In genomic region chr6:63058601-63059000, GRCh38 we compare ENCODE assay signal across 26 cellular contexts.
DNase-seq lines count a peak whose midpoint lies in the region; ATAC-seq, FAIRE-seq and TF ChIP-seq lines count a peak whose summit lies in the region.
"Had no signal": no experiment of that assay in that cellular context is flagged by ENCODE, and none has a peak within 500 bp of the region (broad histone marks: within the 10 kb centered on the region; RNA-seq: fewer than 3 reads in every experiment).

No MANE protein-coding gene starts in this region.

- CTCF ChIA-PET in H1 (lab: Charles Lee; ENCODE audit: partially characterized antibody) (no interaction called here), PC-9 (lab: Charles Lee) (no interaction called here)

- no peak overlapping the region for H3K18ac ChIP-seq in H1 (ENCODE audit: extremely low read depth, low read length)

- no peaks in the 10 kb centered on the region for H3K79me2 ChIP-seq in H1 (ENCODE audit: control insufficient read depth in 1 of 2, insufficient read depth in 2 of 2, low read length in 2 of 2)
- no peaks in the 10 kb centered on the region for H3K79me2 ChIP-seq in PC-9 (ENCODE audit: low read depth)

- no peak for TF ChIP-seq RAD21 in H1 (IDR thresholded peaks at IDR 0.05 in 1 of 2, conservative IDR thresholded peaks at IDR 0.05 in 1 of 2; ENCODE audit: low read depth in 2 of 2, low read length in 2 of 2)

- H3K4me3 ChIP-seq in H1 (ENCODE audit: extremely low read depth in 1 of 4, insufficient read depth in 2 of 4, low read depth in 3 of 4, low read length in 4 of 4) (no peak overlapping the region), PC-9 (no peak overlapping the region)
- H3K4me3 ChIP-seq: ovary, thoracic aorta had no signal

- ATAC-seq in HG03457 (IDR thresholded peaks at IDR 0.05; ENCODE audit: unreplicated experiment) (no peak), GM18505 (IDR thresholded peaks at IDR 0.05; ENCODE audit: unreplicated experiment) (no peak)
- ATAC-seq: left ventricle myocardium superior; naive thymus-derived CD4-positive, alpha-beta T cell had no signal

- H2BK5ac ChIP-seq in H1 (ENCODE audit: low read depth, low read length) = no peak overlapping the region

- no peaks in the 10 kb centered on the region for H3F3A ChIP-seq in PC-9 (ENCODE audit: insufficient read depth, low read depth)

- H4K91ac ChIP-seq in H1 (replicated peaks; ENCODE audit: insufficient read length, low read length) = no peak overlapping the region

- 46% methylated on average over 2 of the region's 2 CpGs; no CpG with 5 or more reads in 1 of the 2 experiments for WGBS in H1 (ENCODE audit: extremely low coverage in 1 of 2, insufficient coverage in 1 of 2, insufficient read length in 1 of 2, insufficient replicate concordance in 2 of 2, low coverage in 1 of 2, low lambda C conversion rate in 2 of 2, missing lambda C conversion rate in 1 of 2), 2 experiments

- no peak overlapping the region for H3K4ac ChIP-seq in H1 (replicated peaks; ENCODE audit: insufficient read length, low read depth, low read length)

- H3K27me3 ChIP-seq in H1 (replicated peaks in 1 of 4; ENCODE audit: control insufficient read depth in 3 of 4, extremely low read depth in 1 of 4, insufficient read depth in 3 of 4, low read length in 3 of 4) (no peaks in the 10 kb centered on the region), PC-9 (ENCODE audit: insufficient read depth, low read depth) (no peaks in the 10 kb centered on the region)
- H3K27me3 ChIP-seq: ovary had no signal

- no peaks in the 10 kb centered on the region for H3K79me1 ChIP-seq in H1 (ENCODE audit: low read depth, low read length)

- H4K8ac ChIP-seq in H1 (ENCODE audit: extremely low read depth, insufficient read depth, low read length) = no peak overlapping the region

- DNase-seq in ELF-1 (ENCODE audit: low read depth, low spot score) (peak; percentile 41), KBM-7 (peak; percentile 70), OCI-M1 (lab: John Stamatoyannopoulos, UW) (peak; percentile 88), H1 (ENCODE audit: low read depth in 1 of 2, low spot score in 2 of 2) (no peak), PC-9 (no peak), substantia nigra (lab: John Stamatoyannopoulos, UW) (no peak)
- DNase-seq: activated CD4-positive, alpha-beta T cell treated with anti-CD3 and anti-CD28 coated beads, Interleukin-2, amount 50 U/mL, for 4 hours; activated naive CD4-positive, alpha-beta T cell treated with anti-CD3 and anti-CD28 coated beads, Interleukin-2, amount 50 U/mL, for 16 hours; C1 segment of cervical spinal cord; Caco-2; effector memory CD4-positive, alpha-beta T cell; foreskin fibroblast; HCEC 1CT; IMR-90; left ventricle myocardium superior; naive thymus-derived CD4-positive, alpha-beta T cell; NCI-H146; ovary; SHP77; stimulated activated CD4-positive, alpha-beta T cell treated with anti-CD3 and anti-CD28 coated beads, Interleukin-4, amount 100 ng/mL, for 4 hours; stimulated activated naive CD4-positive, alpha-beta T cell treated with Interleukin-2 at 50 U/mL for 16 hours; WERI-Rb-1 had no signal

- peak; percentile 74 for FAIRE-seq in H1 (lab: Jason Lieb, UNC)
- FAIRE-seq: bronchial epithelial cell had no signal

- no peaks in the 10 kb centered on the region for H3K23me2 ChIP-seq in H1 (ENCODE audit: low read depth, low read length)

- H3K14ac ChIP-seq in H1 (ENCODE audit: insufficient read length) = no peak overlapping the region

- TF ChIP-seq CTCF in H1 (IDR thresholded peaks at IDR 0.05; ENCODE audit: control extremely low read depth in 1 of 3, insufficient read depth in 1 of 3, low read depth in 1 of 3, low read length in 3 of 3) = no peak
- no peak for TF ChIP-seq CTCF in PC-9 (conservative IDR thresholded peaks at IDR 0.05)

- no peak overlapping the region for H2BK20ac ChIP-seq in H1 (ENCODE audit: low read length)

- POLR2A ChIA-PET in H1 (lab: Charles Lee; ENCODE audit: partially characterized antibody) (no interaction called here), PC-9 (lab: Charles Lee; ENCODE audit: unreplicated experiment) (no interaction called here)

- no peak overlapping the region for H2BK12ac ChIP-seq in H1 (ENCODE audit: low read depth, low read length)

- TF ChIP-seq POLR2A in H1 (IDR thresholded peaks at IDR 0.05; ENCODE audit: control extremely low read depth in 1 of 2, low read depth in 2 of 2, low read length in 2 of 2) (no peak), GM18505 (IDR thresholded peaks at IDR 0.05; ENCODE audit: borderline replicate concordance, extremely low read depth, insufficient read depth, insufficient read length) (no peak)

- H3K9me2 ChIP-seq in PC-9 (ENCODE audit: insufficient read depth) = no peaks in the 10 kb centered on the region; the same call in 1 of the 2 replicates

- H4K5ac ChIP-seq in H1 (ENCODE audit: insufficient read length, low read depth, low read length) = no peak overlapping the region

- H2AFZ ChIP-seq in H1 (ENCODE audit: low read length) (peak overlapping the region; percentile 99), PC-9 (no peak overlapping the region)

- BruUV-seq in PC-9 (replicated peaks; lab: Mats Ljungman, UMichigan) = no TSS peak

- H3K23ac ChIP-seq in H1 (ENCODE audit: insufficient read length) = no peak overlapping the region

- intact Hi-C loops in PC-9 (cut with micrococcal nuclease; ENCODE audit: unreplicated experiment) = no loop called here

- H3K4me2 ChIP-seq in H1 (ENCODE audit: insufficient read depth in 1 of 2, low read depth in 2 of 2, low read length in 2 of 2) (peak overlapping the region in 1 of 2 experiments; percentile 7; a peak in 1 of 4 replicates), PC-9 (no peak overlapping the region)

- no peak overlapping the region for H2AK5ac ChIP-seq in H1 (ENCODE audit: low read depth, low read length)

- H3K9me3 ChIP-seq in H1 (ENCODE audit: insufficient read depth in 2 of 2, low read depth in 1 of 2, low read length in 1 of 2) (peaks cover 9 to 15% of the 10 kb centered on the region in 2 experiments), PC-9 (ENCODE audit: insufficient read depth, low read depth) (no peaks in the 10 kb centered on the region)
- H3K9me3 ChIP-seq: Caco-2, ovary, thoracic aorta had no signal

- H2BK15ac ChIP-seq in H1 (ENCODE audit: low read length) = no peak overlapping the region

- H3K36me3 ChIP-seq in H1 (ENCODE audit: control insufficient read depth in 2 of 4, insufficient read depth in 4 of 4, low read length in 3 of 4) (no peaks in the 10 kb centered on the region), PC-9 (ENCODE audit: low read depth) (no peaks in the 10 kb centered on the region)
- H3K36me3 ChIP-seq: ovary, thoracic aorta, WERI-Rb-1 had no signal

- in situ Hi-C loops in KBM-7 (cut with MboI; ENCODE audit: low pct_unique_long_range_greater_than_20kb, low sequenced_read_pairs) = no loop called here

- no peaks in the 10 kb centered on the region for H4K20me1 ChIP-seq in H1 (replicated peaks in 1 of 2; ENCODE audit: control insufficient read depth in 1 of 2, insufficient read depth in 2 of 2, low read length in 2 of 2)
- no peaks in the 10 kb centered on the region for H4K20me1 ChIP-seq in PC-9 (ENCODE audit: insufficient read depth)

- no peak overlapping the region for H3K27ac ChIP-seq in H1 (ENCODE audit: low read depth, low read length)
- H3K27ac ChIP-seq in PC-9 = no peak overlapping the region
- H3K27ac ChIP-seq in substantia nigra (ENCODE audit: low read depth, low read length, poor library complexity, severe bottlenecking) = no peak overlapping the region
- H3K27ac ChIP-seq: ovary, thoracic aorta, WERI-Rb-1 had no signal

- TF ChIP-seq EP300 in H1 (IDR thresholded peaks at IDR 0.05; ENCODE audit: borderline replicate concordance in 1 of 2, low read depth in 2 of 2, low read length in 2 of 2) = no peak

- no peak overlapping the region for H3K56ac ChIP-seq in H1 (replicated peaks; ENCODE audit: insufficient read length, low read depth, low read length)

- H3K4me1 ChIP-seq in H1 (replicated peaks in 1 of 4; ENCODE audit: control insufficient read depth in 3 of 4, insufficient read depth in 4 of 4, low read length in 3 of 4) (no peaks in the 10 kb centered on the region), PC-9 (replicated peaks; ENCODE audit: insufficient read depth) (no peaks in the 10 kb centered on the region)
- H3K4me1 ChIP-seq: Caco-2 had no signal

- no peak overlapping the region for H3K9ac ChIP-seq in H1 (replicated peaks in 1 of 4; ENCODE audit: extremely low read depth in 1 of 4, low read depth in 3 of 4, low read length in 3 of 4)

- H2BK120ac ChIP-seq in H1 (replicated peaks; ENCODE audit: low read depth, low read length) = no peak overlapping the region

TF ChIP-seq in H1, 55 proteins besides CTCF, POLR2A, EP300 and RAD21:
- TF ChIP-seq PHF8 (conservative IDR thresholded peaks at IDR 0.05; ENCODE audit: low read depth, low read length) (no peak), SIX5 (IDR thresholded peaks at IDR 0.05; ENCODE audit: low read depth, low read length) (peak; percentile 64), BCL11A (IDR thresholded peaks at IDR 0.05; ENCODE audit: low read depth in 2 of 2, low read length in 2 of 2) (no peak), YY1 (IDR thresholded peaks at IDR 0.05; ENCODE audit: low read depth, low read length) (peak; percentile 75; the same call in 1 of the 2 replicates), CEBPB (IDR thresholded peaks at IDR 0.05; ENCODE audit: low read depth, low read length) (peak; percentile 45; the same call in 1 of the 2 replicates), SIN3A (conservative IDR thresholded peaks at IDR 0.05 in 1 of 2, IDR thresholded peaks at IDR 0.05 in 1 of 2; ENCODE audit: low read depth in 1 of 2, low read length in 2 of 2) (no peak), CBX8 (IDR thresholded peaks at IDR 0.05; ENCODE audit: borderline replicate concordance, low read depth, low read length) (no peak)

Comparison
In these comparisons a context has a peak if more than half of its experiments do, and no peak if none do; other contexts are left out.
1. DNase-seq: peak in ELF-1 (single experiment), KBM-7 (single experiment) and OCI-M1 (single experiment); none in H1 (0 of 2), PC-9 (0 of 2) and substantia nigra (0 of 49).